Comparison of ENCODE assay signal across 20 cellular contexts in the genomic region with DNA sequence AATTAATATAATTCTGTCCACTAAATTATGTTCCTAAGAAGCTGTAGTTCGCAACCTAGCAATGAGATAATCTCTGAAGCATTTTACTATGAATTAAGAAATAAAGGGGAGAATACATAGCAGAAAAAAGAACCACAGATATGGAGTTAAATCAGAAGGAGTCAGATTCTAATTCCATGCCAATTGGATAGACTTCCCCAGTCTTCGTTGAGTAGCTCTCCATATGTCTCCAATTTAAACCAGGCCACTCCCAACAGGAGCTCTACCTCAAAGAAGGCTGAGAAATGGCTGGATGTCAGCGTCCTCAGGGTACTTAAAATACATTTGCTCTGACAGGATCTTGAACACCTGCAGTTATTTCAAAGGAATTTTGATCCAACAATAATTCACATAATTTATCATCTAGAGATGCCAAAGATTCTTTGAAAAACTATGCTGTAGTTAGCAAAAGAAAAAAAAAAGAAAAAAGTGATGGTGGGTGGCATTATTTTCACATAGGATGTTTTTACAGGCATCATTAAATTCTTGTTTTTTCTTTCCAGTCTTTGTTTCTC.
"Had no signal": no experiment of that assay in that cellular context is flagged by ENCODE, and none has a peak within 500 bp of the region (broad histone marks: within the 10 kb centered on the region; RNA-seq: fewer than 3 reads in every experiment).

No MANE protein-coding gene starts in this region.

- H3K4me1 ChIP-seq: ascending aorta, breast epithelium, gastroesophageal sphincter, heart right ventricle, parathyroid adenoma, sigmoid colon, spleen, testis, upper lobe of right lung had no signal

- H3K36me3 ChIP-seq: ascending aorta, breast epithelium, gastroesophageal sphincter, heart right ventricle, sigmoid colon, spleen, upper lobe of right lung had no signal

- H3K27me3 ChIP-seq: ascending aorta, breast epithelium, gastroesophageal sphincter, heart right ventricle, sigmoid colon, spleen, testis, upper lobe of right lung had no signal

- DNase-seq: activated CD4-positive, CD25-positive, alpha-beta regulatory T cell treated with anti-CD3 and anti-CD28 coated beads, Interleukin-2, amount 50 U/mL, for 72 hours; activated naive CD4-positive, alpha-beta T cell treated with Interleukin-2 at 50 U/mL for 16 hours; activated naive CD8-positive, alpha-beta T cell treated with anti-CD3 and anti-CD28 coated beads, Interleukin-2, amount 50 U/mL, for 24 hours; cerebellar nuclear complex; effector memory CD4-positive, alpha-beta T cell; heart right ventricle; left cardiac atrium; midbrain; sigmoid colon; spleen; stimulated activated CD4-positive, alpha-beta T cell treated with anti-CD3 and anti-CD28 coated beads, Interleukin-1b, Interleukin-23, amount 100 ng/mL, for 48 hours; stimulated activated naive CD8-positive, alpha-beta T cell treated with anti-CD3 and anti-CD28 coated beads, Interleukin-15, amount 100 ng/mL, for 72 hours; T1000; testis; upper lobe of right lung had no signal

- H3K9ac ChIP-seq: parathyroid adenoma had no signal

- H3K9me3 ChIP-seq: ascending aorta, sigmoid colon, spleen, testis, upper lobe of right lung had no signal

- H3K4me3 ChIP-seq: ascending aorta, breast epithelium, gastroesophageal sphincter, heart right ventricle, lung, sigmoid colon, spleen, testis, upper lobe of right lung had no signal

- H3K27ac ChIP-seq: ascending aorta, breast epithelium, gastroesophageal sphincter, heart right ventricle, parathyroid adenoma, sigmoid colon, spleen, testis, upper lobe of right lung had no signal
